8 cellular contexts compared by ENCODE assay signal in the genomic region with DNA sequence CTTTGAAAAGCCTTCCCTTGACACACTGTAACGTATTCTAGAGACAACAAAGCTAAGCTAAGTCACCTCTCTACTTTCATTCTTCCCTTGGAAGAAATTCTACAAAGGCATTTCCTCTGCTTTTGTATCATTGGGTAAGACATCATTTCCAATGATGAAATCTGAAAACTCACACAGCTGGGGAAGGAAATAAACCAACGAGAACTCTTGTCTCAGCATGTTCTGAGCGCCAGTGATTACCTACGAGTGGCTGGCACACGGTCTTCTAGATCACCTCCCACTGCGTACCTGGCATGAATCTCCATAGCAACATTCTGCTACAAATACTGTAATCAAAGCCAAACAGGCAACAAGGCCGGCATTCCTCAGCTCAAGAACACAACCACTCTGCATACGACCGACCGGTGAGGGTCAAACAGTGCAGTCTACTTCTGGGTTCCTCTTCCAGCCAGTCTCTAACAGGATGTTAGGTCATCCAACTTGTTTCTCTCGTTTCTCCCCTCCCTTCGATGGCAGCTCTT. TPM values are rescaled to one million over a fixed set of nuclear protein-coding genes. Genes with fewer than 3 reads are reported as not detected.
DNase-seq lines count a peak whose midpoint lies in the region; ATAC-seq and TF ChIP-seq lines count a peak whose summit lies in the region.

No MANE protein-coding gene starts in this region.

- no peaks in the 10 kb centered on the region for H3K9me3 Mint-ChIP-seq in Caco-2 (ENCODE audit: unreplicated experiment)
- H3K9me3 Mint-ChIP-seq in HFFc6: no peaks in the 10 kb centered on the region

- peaks cover 55% of the 10 kb centered on the region for H3K4me1 ChIP-seq in Caco-2

- H3K27me3 Mint-ChIP-seq in Caco-2 (ENCODE audit: insufficient read depth, unreplicated experiment): no peaks in the 10 kb centered on the region
- H3K27me3 Mint-ChIP-seq in HFFc6 (ENCODE audit: insufficient read depth): no peaks in the 10 kb centered on the region

- H3K4me3 ChIP-seq in Caco-2 (ENCODE audit: low read depth, low read length) (no peak overlapping the region), fibroblast of pulmonary artery (replicated peaks; ENCODE audit: low read depth, low read length) (peak overlapping the region; percentile 27)

- intact Hi-C loops in Caco-2 (cut with micrococcal nuclease; ENCODE audit: unreplicated experiment): no loop called here

- H3K9me3 ChIP-seq in Caco-2: no peaks in the 10 kb centered on the region

- TF ChIP-seq CTCF in Caco-2 (IDR thresholded peaks at IDR 0.05; ENCODE audit: insufficient read depth in 1 of 2, low read depth in 1 of 2, low read length in 1 of 2, severe bottlenecking in 1 of 2, unreplicated experiment in 1 of 2): no peak
- no peak for TF ChIP-seq CTCF in HFFc6 (IDR thresholded peaks at IDR 0.05)
- no peak for TF ChIP-seq CTCF in fibroblast of pulmonary artery (IDR thresholded peaks at IDR 0.05; ENCODE audit: low read length, missing control alignments)
- no peak for TF ChIP-seq CTCF in omental fat pad (IDR thresholded peaks at IDR 0.05)

- POLR2A ChIA-PET in Caco-2 (lab: Charles Lee): interaction anchor here (0.5 kb wide), 1 partner anchor 78 kb away, joined by 3 read pairs; a partner anchor contains a TSS

- peak; percentile 89 for ATAC-seq in omental fat pad (ENCODE audit: low FRiP score)

- H3K4me1 Mint-ChIP-seq in Caco-2 (ENCODE audit: low read depth, unreplicated experiment) (peaks cover 29% of the 10 kb centered on the region), HFFc6 (ENCODE audit: low read depth) (peaks cover 85% of the 10 kb centered on the region)

- BruUV-seq in Caco-2 (replicated peaks; lab: Mats Ljungman, UMichigan): no TSS peak

- H3K27me3 ChIP-seq in Caco-2 (replicated peaks; ENCODE audit: control insufficient read depth, insufficient read depth, low read length): no peaks in the 10 kb centered on the region

- peak overlapping the region; percentile 16 for H3K27ac Mint-ChIP-seq in Caco-2 (ENCODE audit: unreplicated experiment)
- H3K27ac Mint-ChIP-seq in HFFc6: peak overlapping the region; percentile 81

- DNase-seq in Caco-2 (peak; percentile 56 to 60), HFFc6 (no peak), NCI-H69 (lab: John Stamatoyannopoulos, UW) (peak; percentile 80), activated T-helper 1 cell treated with Interleukin-2 at 50 U/mL for 16 hours (ENCODE audit: low read depth) (peak; percentile 14), fibroblast of pulmonary artery (ENCODE audit: low read depth) (peak; percentile 88), omental fat pad (ENCODE audit: low spot score) (no peak), midbrain (lab: John Stamatoyannopoulos, UW) (no peak), NCI-H1694 treated with DMSO at 0.1 percent for 48 hours (lab: John Stamatoyannopoulos, UW) (no peak)

- H3K4me3 Mint-ChIP-seq in Caco-2 (ENCODE audit: unreplicated experiment): no peak overlapping the region
- H3K4me3 Mint-ChIP-seq in HFFc6: peak overlapping the region; percentile 4; the same call in 1 of the 2 replicates

- H3K36me3 Mint-ChIP-seq in Caco-2 (ENCODE audit: insufficient read depth, unreplicated experiment): peaks cover 7% of the 10 kb centered on the region
- no peaks in the 10 kb centered on the region for H3K36me3 Mint-ChIP-seq in HFFc6 (ENCODE audit: low read depth)

- CTCF ChIA-PET in Caco-2 (lab: Charles Lee): interaction anchor here (0.6 to 1.3 kb wide), 3 partner anchors 10 to 113 kb away, joined by 3 to 7 read pairs (median 5); no protein-coding TSS in a partner anchor

- no peaks in the 10 kb centered on the region for H3K36me3 ChIP-seq in Caco-2 (ENCODE audit: control insufficient read depth, insufficient read depth, low read length)

RNA-seq across cellular contexts. Expression of a gene that starts 7.6 kb away (rescaled TPM):
- total RNA-seq in Caco-2 (2022) (24.0 and 25.4 TPM in 2 replicates), omental fat pad (10 to 100 TPM; 20.7 to 45.0 (median 35.2) TPM)
- total RNA-seq in HFFc6 (2021; fragmentation: NEBNext Ultra II Directional; extraction: Animal tissue kit (Norgen Biotek cat#: 25700)): 10 to 100 TPM; 26.4 to 33.1 (median 28.1) TPM

RNA-seq across cellular contexts. Expression of a gene that starts 53.0 kb away (rescaled TPM):
- 13.8 and 15.4 TPM in 2 replicates for total RNA-seq in Caco-2 (2022)
- total RNA-seq in HFFc6 (2021; fragmentation: NEBNext Ultra II Directional; extraction: Animal tissue kit (Norgen Biotek cat#: 25700)): 1 to 10 TPM; 6.7 to 9.8 (median 8.4) TPM
- total RNA-seq in omental fat pad: 10 to 100 TPM; 11.4 to 65.6 (median 22.2) TPM

Comparison
In these comparisons a context has a peak if more than half of its experiments do, and no peak if none do; other contexts are left out.
1. DNase-seq: peak in Caco-2 (2 of 2), NCI-H69 (single experiment), activated T-helper 1 cell treated with Interleukin-2 at 50 U/mL for 16 hours (single experiment) and fibroblast of pulmonary artery (single experiment); none in HFFc6 (single experiment), omental fat pad (single experiment), midbrain (single experiment) and NCI-H1694 treated with DMSO at 0.1 percent for 48 hours (single experiment).